In genomic region chr9:4762889-4763521, GRCh38 we compare ENCODE assay signal across 8 cellular contexts. TPM values are rescaled to one million over a fixed set of nuclear protein-coding genes. Genes with fewer than 3 reads are reported as not detected.
DNase-seq lines count a peak whose midpoint lies in the region; TF ChIP-seq lines count a peak whose summit lies in the region.

No MANE protein-coding gene starts in this region.

- no peaks in the 10 kb centered on the region for H3K36me3 Mint-ChIP-seq in nephron (ENCODE audit: low read depth)

- no peak overlapping the region for H3K4me3 ChIP-seq in HEK293 (ENCODE audit: low read depth, low read length)
- peak overlapping the region; percentile 5 to 31 (median 18) for H3K4me3 ChIP-seq in esophagus muscularis mucosa

- peak overlapping the region; percentile 26; the same call in 1 of the 2 replicates for H3K9ac ChIP-seq in ES-I3 (ENCODE audit: low read depth, low read length)

- intact Hi-C loops in esophagus muscularis mucosa (cut with DNase I): loop anchor here (2.0 to 10.0 kb wide), 4 partner anchors 34 to 824 kb away; no protein-coding TSS in a partner anchor

- TF ChIP-seq CTCF in HEK293 (tag by site-specific recombination; IDR thresholded peaks at IDR 0.05) (no peak), esophagus muscularis mucosa (IDR thresholded peaks at IDR 0.05) (no peak), nephron (IDR thresholded peaks at IDR 0.05; ENCODE audit: unreplicated experiment in 3 of 3) (peak in 1 of 3 experiments; percentile 1)

- no peaks in the 10 kb centered on the region for H3K36me3 ChIP-seq in ES-I3 (ENCODE audit: insufficient read depth, low read length)
- no peaks in the 10 kb centered on the region for H3K36me3 ChIP-seq in HEK293 (ENCODE audit: control insufficient read depth in 2 of 2, insufficient read depth in 1 of 2, low read length in 2 of 2)
- H3K36me3 ChIP-seq in esophagus muscularis mucosa: no peaks in the 10 kb centered on the region

- no peaks in the 10 kb centered on the region for H3K9me3 Mint-ChIP-seq in nephron

- no peak for TF ChIP-seq POLR2A in esophagus muscularis mucosa (IDR thresholded peaks at IDR 0.05; ENCODE audit: low read depth)

- H3K27me3 ChIP-seq in esophagus muscularis mucosa: peaks cover 0 to 15% (median 0%) of the 10 kb centered on the region in 4 donors

- POLR2A ChIA-PET in HEK293 (lab: Yijun Ruan, JAX): interaction anchor here (1.0 kb wide), 1 partner anchor 222 kb away, joined by 3 read pairs; the partner anchor contains the start of gene JAK2

- DNase-seq in SIG-M5 treated with dmso at 0.1 percent for 504 hours (lab: John Stamatoyannopoulos, UW; ENCODE audit: unreplicated experiment) (peak; percentile 85), esophagus muscularis mucosa (ENCODE audit: extremely low spot score) (peak; percentile 89), D341Med (ENCODE audit: low spot score) (no peak), foreskin melanocyte (no peak), NCI-H345 (lab: John Stamatoyannopoulos, UW) (no peak)

- CTCF ChIA-PET in HEK293 (lab: Yijun Ruan, JAX): interaction anchor here (0.6 to 6.4 kb wide), 43 partner anchors 8 to 838 kb away, joined by 3 to 94 read pairs (median 4); partner anchors contain the start of genes AK3, JAK2 and RCL1

- peaks cover 6% of the 10 kb centered on the region for H3K4me1 Mint-ChIP-seq in nephron

- peaks cover 4% of the 10 kb centered on the region for H3K27me3 Mint-ChIP-seq in nephron (ENCODE audit: low read depth)

- WGBS in esophagus muscularis mucosa: 50% methylated on average over 12 of the region's 14 CpGs

- no peaks in the 10 kb centered on the region for H3K9me3 ChIP-seq in ES-I3 (ENCODE audit: control insufficient read depth, insufficient read depth, low read length)
- no peaks in the 10 kb centered on the region for H3K9me3 ChIP-seq in HEK293 (ENCODE audit: control insufficient read depth, insufficient read depth, low read depth, low read length)
- H3K9me3 ChIP-seq in esophagus muscularis mucosa: no peaks in the 10 kb centered on the region

- peak overlapping the region in 1 of 3 experiments; percentile 72 for H3K27ac Mint-ChIP-seq in nephron

- no peak for TF ChIP-seq EP300 in esophagus muscularis mucosa (IDR thresholded peaks at IDR 0.05)

- no peak overlapping the region for H3K27ac ChIP-seq in HEK293 (ENCODE audit: extremely low read depth, low read depth, low read length)
- H3K27ac ChIP-seq in esophagus muscularis mucosa (replicated peaks in 1 of 4): peak overlapping the region in 3 of 4 donors; percentile 17 to 43 (median 36)

- H3K4me3 Mint-ChIP-seq in nephron: peak overlapping the region; percentile 31 to 50 (median 36)

- H3K4me1 ChIP-seq in ES-I3 (ENCODE audit: insufficient read depth, low read length): no peaks in the 10 kb centered on the region
- H3K4me1 ChIP-seq in HEK293 (ENCODE audit: control insufficient read depth, insufficient read depth, low read length): no peaks in the 10 kb centered on the region
- peaks cover 7 to 17% (median 12%) of the 10 kb centered on the region in 4 donors for H3K4me1 ChIP-seq in esophagus muscularis mucosa

TF ChIP-seq in HEK293, 187 proteins besides CTCF, POLR2A, EP300 and RAD21:
- TF ChIP-seq ZNF610 (tag by site-specific recombination; IDR thresholded peaks at IDR 0.05; ENCODE audit: borderline replicate concordance): no peak
- TF ChIP-seq SP7 (tag by site-specific recombination; IDR thresholded peaks at IDR 0.05): 0 out of 2 replicates have a peak, but pooled peaks have one; percentile 1
- 0 out of 2 replicates have a peak, but pooled peaks have one; percentile 5 for TF ChIP-seq MEIS1 (CRISPR knock-in tag; IDR thresholded peaks at IDR 0.05; ENCODE audit: borderline replicate concordance)
- no peak for TF ChIP-seq KLF17 (tag by site-specific recombination; IDR thresholded peaks at IDR 0.05)

RNA-seq across cellular contexts. Expression of gene AK3, which starts 22.0 kb away (rescaled TPM):
- 100 to 1,000 TPM in 3 of 4 donors, 10 to 100 TPM in 1; 90.0 to 129 (median 118) TPM for total RNA-seq in esophagus muscularis mucosa

RNA-seq across cellular contexts. Expression of gene RCL1, which starts 29.7 kb away (rescaled TPM):
- total RNA-seq in esophagus muscularis mucosa: 10 to 100 TPM; 13.4 to 19.1 (median 14.9) TPM

Comparison
In these comparisons a context has a peak if more than half of its experiments do, and no peak if none do; other contexts are left out.
1. DNase-seq: peak in SIG-M5 treated with dmso at 0.1 percent for 504 hours (single experiment) and esophagus muscularis mucosa (single experiment); none in D341Med (single experiment), foreskin melanocyte (single experiment) and NCI-H345 (single experiment).